In genomic region chr10:14674376-14675050, GRCh38 we compare ENCODE assay signal across 1 cellular context.
TF ChIP-seq lines count a peak whose summit lies in the region.

No MANE protein-coding gene starts in this region.

TF ChIP-seq in HepG2, 621 proteins besides CTCF, POLR2A, EP300 and RAD21 (continued from another document):
- no peak for TF ChIP-seq TARDBP (CRISPR knock-in tag; IDR thresholded peaks at IDR 0.05)
